1 cellular context compared by ENCODE assay signal in genomic region chr9:136798708-136799078, GRCh38.
A peak's percentile ranks its signal among the peaks of the same experiment; 100 is the strongest.
TF ChIP-seq lines count a peak whose summit lies in the region.

No MANE protein-coding gene starts in this region.

TF ChIP-seq in HepG2, 621 proteins besides CTCF, POLR2A, EP300 and RAD21 (continues in another document):
- TF ChIP-seq ARNT2 (CRISPR knock-in tag; IDR thresholded peaks at IDR 0.05; ENCODE audit: low read depth) (peak; percentile 24; the same call in 1 of the 2 replicates), ZBTB4 (CRISPR knock-in tag; IDR thresholded peaks at IDR 0.05; ENCODE audit: borderline replicate concordance) (no peak), ZNF407 (CRISPR knock-in tag; IDR thresholded peaks at IDR 0.05; ENCODE audit: not compliant biosample characterization) (peak; percentile 21), ZBTB7B (CRISPR knock-in tag; IDR thresholded peaks at IDR 0.05) (no peak), EZH2 (conservative IDR thresholded peaks at IDR 0.05; ENCODE audit: low read depth, low read length) (no peak), MTERF4 (CRISPR knock-in tag; IDR thresholded peaks at IDR 0.05) (peak; percentile 75; the same call in 1 of the 2 replicates), GLI4 (CRISPR knock-in tag; IDR thresholded peaks at IDR 0.05; ENCODE audit: borderline replicate concordance) (peak; percentile 30; the same call in 1 of the 2 replicates), HINFP (CRISPR knock-in tag; IDR thresholded peaks at IDR 0.05; ENCODE audit: low read depth) (0 out of 2 replicates have a peak, but pooled peaks have one; percentile 8), SMAD1 (CRISPR knock-in tag; IDR thresholded peaks at IDR 0.05; ENCODE audit: borderline replicate concordance, low read depth) (0 out of 2 replicates have a peak, but pooled peaks have one; percentile 47), SKI (IDR thresholded peaks at IDR 0.05; ENCODE audit: partially characterized antibody) (no peak), HNF4G (IDR thresholded peaks at IDR 0.05; ENCODE audit: borderline replicate concordance, low read depth, low read length) (no peak), HNF4G (CRISPR knock-in tag; IDR thresholded peaks at IDR 0.05; ENCODE audit: borderline replicate concordance, low read depth) (0 out of 2 replicates have a peak, but pooled peaks have one; percentile 2), ZNF776 (CRISPR knock-in tag; IDR thresholded peaks at IDR 0.05) (peak; percentile 46; the same call in 1 of the 2 replicates), POLR2AphosphoS5 (IDR thresholded peaks at IDR 0.05; ENCODE audit: low read depth, low read length) (no peak), ZNF33A (CRISPR knock-in tag; IDR thresholded peaks at IDR 0.05; ENCODE audit: borderline replicate concordance) (peak; percentile 2; the same call in 1 of the 2 replicates), FIP1L1 (IDR thresholded peaks at IDR 0.05; ENCODE audit: borderline replicate concordance, insufficient read depth, low read depth, low read length) (0 out of 2 replicates have a peak, but pooled peaks have one; percentile 67), KLF15 (CRISPR knock-in tag; IDR thresholded peaks at IDR 0.05; ENCODE audit: borderline replicate concordance) (no peak), CAMTA2 (CRISPR knock-in tag; IDR thresholded peaks at IDR 0.05; ENCODE audit: borderline replicate concordance) (peak; percentile 31; the same call in 1 of the 2 replicates), TRAFD1 (CRISPR knock-in tag; IDR thresholded peaks at IDR 0.05; ENCODE audit: borderline replicate concordance) (peak; percentile 65; the same call in 1 of the 2 replicates), ZNF124 (CRISPR knock-in tag; IDR thresholded peaks at IDR 0.05) (no peak), ZNF709 (CRISPR knock-in tag; IDR thresholded peaks at IDR 0.05) (peak; percentile 72), SMAD9 (CRISPR knock-in tag; IDR thresholded peaks at IDR 0.05) (0 out of 2 replicates have a peak, but pooled peaks have one; percentile 21), CCAR2 (optimal IDR thresholded peaks at IDR 0.05; ENCODE audit: low read depth, low read length) (no peak), ZNF501 (CRISPR knock-in tag; IDR thresholded peaks at IDR 0.05) (no peak; the same call in 1 of the 2 replicates), SIN3A (IDR thresholded peaks at IDR 0.05; ENCODE audit: borderline replicate concordance, low read depth, low read length) (peak; percentile 29; the same call in 1 of the 2 replicates), ZKSCAN5 (CRISPR knock-in tag; IDR thresholded peaks at IDR 0.05) (peak; percentile 9; the same call in 1 of the 2 replicates), ZNF296 (CRISPR knock-in tag; conservative IDR thresholded peaks at IDR 0.05) (peak; percentile 58; the same call in 1 of the 2 replicates), SOX6 (IDR thresholded peaks at IDR 0.05) (no peak), SOX6 (CRISPR knock-in tag; IDR thresholded peaks at IDR 0.05) (peak; percentile 3; the same call in 1 of the 2 replicates), PCBP1 (IDR thresholded peaks at IDR 0.05; ENCODE audit: borderline replicate concordance, low read depth, low read length) (peak; percentile 95; the same call in 1 of the 2 replicates)
- TF ChIP-seq, protein P1, sequence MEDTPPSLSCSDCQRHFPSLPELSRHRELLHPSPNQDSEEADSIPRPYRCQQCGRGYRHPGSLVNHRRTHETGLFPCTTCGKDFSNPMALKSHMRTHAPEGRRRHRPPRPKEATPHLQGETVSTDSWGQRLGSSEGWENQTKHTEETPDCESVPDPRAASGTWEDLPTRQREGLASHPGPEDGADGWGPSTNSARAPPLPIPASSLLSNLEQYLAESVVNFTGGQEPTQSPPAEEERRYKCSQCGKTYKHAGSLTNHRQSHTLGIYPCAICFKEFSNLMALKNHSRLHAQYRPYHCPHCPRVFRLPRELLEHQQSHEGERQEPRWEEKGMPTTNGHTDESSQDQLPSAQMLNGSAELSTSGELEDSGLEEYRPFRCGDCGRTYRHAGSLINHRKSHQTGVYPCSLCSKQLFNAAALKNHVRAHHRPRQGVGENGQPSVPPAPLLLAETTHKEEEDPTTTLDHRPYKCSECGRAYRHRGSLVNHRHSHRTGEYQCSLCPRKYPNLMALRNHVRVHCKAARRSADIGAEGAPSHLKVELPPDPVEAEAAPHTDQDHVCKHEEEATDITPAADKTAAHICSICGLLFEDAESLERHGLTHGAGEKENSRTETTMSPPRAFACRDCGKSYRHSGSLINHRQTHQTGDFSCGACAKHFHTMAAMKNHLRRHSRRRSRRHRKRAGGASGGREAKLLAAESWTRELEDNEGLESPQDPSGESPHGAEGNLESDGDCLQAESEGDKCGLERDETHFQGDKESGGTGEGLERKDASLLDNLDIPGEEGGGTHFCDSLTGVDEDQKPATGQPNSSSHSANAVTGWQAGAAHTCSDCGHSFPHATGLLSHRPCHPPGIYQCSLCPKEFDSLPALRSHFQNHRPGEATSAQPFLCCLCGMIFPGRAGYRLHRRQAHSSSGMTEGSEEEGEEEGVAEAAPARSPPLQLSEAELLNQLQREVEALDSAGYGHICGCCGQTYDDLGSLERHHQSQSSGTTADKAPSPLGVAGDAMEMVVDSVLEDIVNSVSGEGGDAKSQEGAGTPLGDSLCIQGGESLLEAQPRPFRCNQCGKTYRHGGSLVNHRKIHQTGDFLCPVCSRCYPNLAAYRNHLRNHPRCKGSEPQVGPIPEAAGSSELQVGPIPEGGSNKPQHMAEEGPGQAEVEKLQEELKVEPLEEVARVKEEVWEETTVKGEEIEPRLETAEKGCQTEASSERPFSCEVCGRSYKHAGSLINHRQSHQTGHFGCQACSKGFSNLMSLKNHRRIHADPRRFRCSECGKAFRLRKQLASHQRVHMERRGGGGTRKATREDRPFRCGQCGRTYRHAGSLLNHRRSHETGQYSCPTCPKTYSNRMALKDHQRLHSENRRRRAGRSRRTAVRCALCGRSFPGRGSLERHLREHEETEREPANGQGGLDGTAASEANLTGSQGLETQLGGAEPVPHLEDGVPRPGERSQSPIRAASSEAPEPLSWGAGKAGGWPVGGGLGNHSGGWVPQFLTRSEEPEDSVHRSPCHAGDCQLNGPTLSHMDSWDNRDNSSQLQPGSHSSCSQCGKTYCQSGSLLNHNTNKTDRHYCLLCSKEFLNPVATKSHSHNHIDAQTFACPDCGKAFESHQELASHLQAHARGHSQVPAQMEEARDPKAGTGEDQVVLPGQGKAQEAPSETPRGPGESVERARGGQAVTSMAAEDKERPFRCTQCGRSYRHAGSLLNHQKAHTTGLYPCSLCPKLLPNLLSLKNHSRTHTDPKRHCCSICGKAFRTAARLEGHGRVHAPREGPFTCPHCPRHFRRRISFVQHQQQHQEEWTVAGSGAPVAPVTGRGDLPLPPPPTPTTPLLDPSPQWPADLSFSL (CRISPR knock-in tag; IDR thresholded peaks at IDR 0.05) = 0 out of 2 replicates have a peak, but pooled peaks have one; percentile 28
- TF ChIP-seq, protein P2, sequence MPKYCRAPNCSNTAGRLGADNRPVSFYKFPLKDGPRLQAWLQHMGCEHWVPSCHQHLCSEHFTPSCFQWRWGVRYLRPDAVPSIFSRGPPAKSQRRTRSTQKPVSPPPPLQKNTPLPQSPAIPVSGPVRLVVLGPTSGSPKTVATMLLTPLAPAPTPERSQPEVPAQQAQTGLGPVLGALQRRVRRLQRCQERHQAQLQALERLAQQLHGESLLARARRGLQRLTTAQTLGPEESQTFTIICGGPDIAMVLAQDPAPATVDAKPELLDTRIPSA (CRISPR knock-in tag; IDR thresholded peaks at IDR 0.05; ENCODE audit: borderline replicate concordance) = 0 out of 2 replicates have a peak, but pooled peaks have one; percentile 8
